ENCODE assay signal across 20 cellular contexts in the genomic region with DNA sequence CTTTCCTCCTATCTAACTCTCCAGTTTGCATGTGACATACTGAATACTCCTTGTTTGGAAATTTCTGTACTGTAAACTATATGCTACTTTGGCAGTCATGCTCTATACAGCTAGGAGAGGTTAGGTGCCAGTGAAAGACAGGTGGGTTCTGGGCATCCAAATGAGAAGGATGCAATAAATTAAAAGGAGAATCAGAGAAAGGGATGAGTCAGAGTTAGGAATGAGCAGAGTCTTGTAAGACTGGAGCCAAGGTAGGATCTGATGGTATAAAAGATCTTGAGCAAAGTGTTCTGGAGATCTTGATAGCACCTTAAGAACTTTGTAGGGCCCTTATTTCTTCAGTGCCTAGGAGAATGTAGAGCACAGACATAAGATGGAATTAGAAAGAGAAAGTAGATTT. TPM values are rescaled to one million over a fixed set of nuclear protein-coding genes. Genes with fewer than 3 reads are reported as not detected.
DNase-seq lines count a peak whose midpoint lies in the region; ATAC-seq and TF ChIP-seq lines count a peak whose summit lies in the region.
"Had no signal": no experiment of that assay in that cellular context is flagged by ENCODE, and none has a peak within 500 bp of the region (broad histone marks: within the 10 kb centered on the region; RNA-seq: fewer than 3 reads in every experiment).

No MANE protein-coding gene starts in this region.

- H3K36me3 ChIP-seq in mammary epithelial cell (ENCODE audit: insufficient read depth, low read length): no peaks in the 10 kb centered on the region
- no peaks in the 10 kb centered on the region for H3K36me3 ChIP-seq in BE2C
- H3K36me3 ChIP-seq: BLaER1 had no signal

- H3K36me3 Mint-ChIP-seq in MCF 10A (ENCODE audit: insufficient read depth, unreplicated experiment) (no peaks in the 10 kb centered on the region), T-cell (no peaks in the 10 kb centered on the region)
- H3K36me3 Mint-ChIP-seq: CD14-positive monocyte; CD4-positive, alpha-beta memory T cell had no signal

- in situ Hi-C loops in mammary epithelial cell (cut with MboI; ENCODE audit: low sequenced_read_pairs in 2 of 2): no loop called here

- no peak overlapping the region for H3K4me2 ChIP-seq in mammary epithelial cell (ENCODE audit: insufficient read depth, low read depth, low read length)
- H3K4me2 ChIP-seq: A549, BLaER1 had no signal

- H3K27me3 ChIP-seq in mammary epithelial cell (ENCODE audit: insufficient read depth, low read length): no peaks in the 10 kb centered on the region
- H3K27me3 ChIP-seq in BE2C: no peaks in the 10 kb centered on the region
- H3K27me3 ChIP-seq: BLaER1 had no signal

- H2AFZ ChIP-seq in mammary epithelial cell (ENCODE audit: low read depth, low read length): no peak overlapping the region

- CTCF ChIA-PET in MCF 10A (lab: Yijun Ruan, JAX) (interaction anchor here (0.7 kb wide), 1 partner anchor 70 kb away, joined by 3 read pairs; no protein-coding TSS in a partner anchor), mammary epithelial cell (lab: Charles Lee; ENCODE audit: low non-redundant PET) (no interaction called here), T-cell (lab: Charles Lee) (no interaction called here)

- H3K9me3 Mint-ChIP-seq in MCF 10A (ENCODE audit: unreplicated experiment) (no peaks in the 10 kb centered on the region), T-cell (no peaks in the 10 kb centered on the region)

- H3K9me3 ChIP-seq in mammary epithelial cell (replicated peaks; ENCODE audit: insufficient read depth, low read length) (peaks cover 2% of the 10 kb centered on the region), BE2C (no peaks in the 10 kb centered on the region)
- H3K9me3 ChIP-seq: A549 had no signal

- no peak overlapping the region for H3K4me3 ChIP-seq in mammary epithelial cell (replicated peaks in 1 of 3; ENCODE audit: insufficient read depth in 1 of 3, low read depth in 2 of 3, low read length in 3 of 3)
- no peak overlapping the region for H3K4me3 ChIP-seq in epithelial cell of esophagus (ENCODE audit: low read length)
- no peak overlapping the region for H3K4me3 ChIP-seq in BE2C (ENCODE audit: low read depth, low read length)
- H3K4me3 ChIP-seq: A549, BLaER1, K562 had no signal

- peak; percentile 3 for DNase-seq in MCF 10A (ENCODE audit: unreplicated experiment)
- no peak for DNase-seq in mammary epithelial cell
- peak; percentile 29 for DNase-seq in epithelial cell of esophagus (ENCODE audit: low read depth)
- peak; percentile 34 for DNase-seq in kidney tubule cell (ENCODE audit: low spot score)
- DNase-seq in BE2C: no peak
- no peak for DNase-seq in T-cell
- DNase-seq: AML-193; CD4-positive, alpha-beta memory T cell; DMS79 treated with DMSO at 0.1 percent for 48 hours; GOT3; H7; HFFc6; IMR-90 had no signal

- no peaks in the 10 kb centered on the region for H3K27me3 Mint-ChIP-seq in MCF 10A (ENCODE audit: insufficient read depth, unreplicated experiment)
- peaks cover 4% of the 10 kb centered on the region in 2 donors for H3K27me3 Mint-ChIP-seq in T-cell

- H3K9ac ChIP-seq in mammary epithelial cell (ENCODE audit: insufficient read depth, low read length): no peak overlapping the region
- H3K9ac ChIP-seq: BLaER1 had no signal

- no peaks in the 10 kb centered on the region for H3K79me2 ChIP-seq in mammary epithelial cell (ENCODE audit: insufficient read depth, low read length)

- no peak overlapping the region for H3K4me3 Mint-ChIP-seq in MCF 10A (ENCODE audit: unreplicated experiment)
- H3K4me3 Mint-ChIP-seq in T-cell: no peak overlapping the region
- H3K4me3 Mint-ChIP-seq: CD14-positive monocyte; CD4-positive, alpha-beta memory T cell; HFFc6 had no signal

- POLR2A ChIA-PET in MCF 10A (lab: Yijun Ruan, JAX): no interaction called here
- POLR2A ChIA-PET in T-cell (lab: Charles Lee): no interaction called here

- H3K4me1 ChIP-seq in mammary epithelial cell (ENCODE audit: insufficient read depth, low read length): no peaks in the 10 kb centered on the region
- no peaks in the 10 kb centered on the region for H3K4me1 ChIP-seq in BE2C
- H3K4me1 ChIP-seq: A549, BLaER1 had no signal

- no peak for ATAC-seq in GM18498 (IDR thresholded peaks at IDR 0.05; ENCODE audit: unreplicated experiment)
- no peak for ATAC-seq in T-cell (replicated peaks in 1 of 4)
- ATAC-seq: A549, HCT116, K562 had no signal

- H3K27ac Mint-ChIP-seq in MCF 10A (ENCODE audit: low read depth, unreplicated experiment): no peak overlapping the region
- H3K27ac Mint-ChIP-seq in T-cell: no peak overlapping the region
- H3K27ac Mint-ChIP-seq: CD14-positive monocyte; CD4-positive, alpha-beta memory T cell; HFFc6 had no signal

- no peak for TF ChIP-seq CTCF in MCF 10A (IDR thresholded peaks at IDR 0.05; ENCODE audit: unreplicated experiment)
- no peak for TF ChIP-seq CTCF in mammary epithelial cell (conservative IDR thresholded peaks at IDR 0.05 in 1 of 2, IDR thresholded peaks at IDR 0.05 in 1 of 2; ENCODE audit: extremely low read depth in 1 of 2, insufficient read depth in 1 of 2, low read depth in 1 of 2, low read length in 2 of 2)
- no peak for TF ChIP-seq CTCF in epithelial cell of esophagus (IDR thresholded peaks at IDR 0.05; ENCODE audit: insufficient read depth, low read depth, low read length, missing control alignments)
- TF ChIP-seq CTCF in BE2C (IDR thresholded peaks at IDR 0.05; ENCODE audit: low read depth, low read length): no peak

- dilution Hi-C loops in mammary epithelial cell (cut with HindIII; ENCODE audit: low sequenced_read_pairs): loop anchor here (5.0 kb wide), 1 partner anchor 98 kb away; no protein-coding TSS in a partner anchor

- BruUV-seq in MCF 10A (replicated peaks; lab: Mats Ljungman, UMichigan) (no TSS peak), mammary epithelial cell (replicated peaks; lab: Mats Ljungman, UMichigan) (no TSS peak)

- peaks cover 6% of the 10 kb centered on the region for H3K4me1 Mint-ChIP-seq in MCF 10A (ENCODE audit: insufficient read depth, unreplicated experiment)
- no peaks in the 10 kb centered on the region for H3K4me1 Mint-ChIP-seq in T-cell
- H3K4me1 Mint-ChIP-seq: CD14-positive monocyte; CD4-positive, alpha-beta memory T cell had no signal

- intact Hi-C loops in MCF 10A (cut with micrococcal nuclease) (no loop called here), mammary epithelial cell (cut with micrococcal nuclease) (no loop called here)

- H4K20me1 ChIP-seq in mammary epithelial cell (ENCODE audit: insufficient read depth, low read length): no peaks in the 10 kb centered on the region
- H4K20me1 ChIP-seq: BLaER1 had no signal

- no peak overlapping the region for H3K27ac ChIP-seq in mammary epithelial cell (ENCODE audit: insufficient read depth, low read depth, low read length)
- H3K27ac ChIP-seq: 22Rv1, A549, BLaER1 had no signal

RNA-seq across cellular contexts. Expression of a gene that starts 58.7 kb away (rescaled TPM):
- total RNA-seq in MCF 10A (2022): 27.6 and 35.3 TPM in 2 replicates
- 10 to 100 TPM; 23.8 to 27.3 TPM for total RNA-seq in mammary epithelial cell
- 6.8 TPM for polyA plus RNA-seq in mammary epithelial cell
- polyA minus RNA-seq in mammary epithelial cell: 3.2 TPM
- polyA plus RNA-seq in BE2C (2012; ENCODE audit: insufficient read depth, insufficient read length, low read depth): 4.9 TPM
- total RNA-seq in T-cell: 10 to 100 TPM; 12.0 to 20.8 (median 19.3) TPM

Comparison
In these comparisons a context has a peak if more than half of its experiments do, and no peak if none do; other contexts are left out.
1. DNase-seq: peak in MCF 10A (single experiment), epithelial cell of esophagus (single experiment) and kidney tubule cell (single experiment); none in mammary epithelial cell (single experiment), BE2C (single experiment) and T-cell (0 of 34).